In the genomic region with DNA sequence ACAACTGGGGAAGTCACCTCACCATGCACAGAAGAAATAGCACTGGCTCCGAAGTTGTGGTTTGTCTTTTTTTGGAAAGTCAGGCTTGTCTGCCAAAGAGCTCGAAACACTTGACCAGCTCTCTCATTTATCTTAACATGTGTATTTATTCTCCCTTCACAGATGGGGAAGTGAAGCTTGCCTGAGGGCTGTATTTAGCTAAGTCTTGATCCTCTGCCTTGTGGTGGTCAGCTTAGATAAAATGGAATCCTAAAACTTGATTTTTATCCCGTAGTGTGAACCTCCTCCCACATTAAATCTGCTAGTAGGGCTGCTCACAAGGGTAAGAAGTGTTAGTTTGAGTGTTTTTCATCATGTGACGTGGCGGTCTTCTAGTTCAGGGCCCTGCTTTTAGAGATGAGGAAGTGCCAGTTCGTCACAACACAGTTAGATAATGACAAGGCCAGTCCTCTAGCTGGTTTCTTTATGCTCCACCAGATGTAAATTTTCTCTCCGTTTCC, we compare ENCODE assay signal across 8 cellular contexts. TPM values are rescaled to one million over a fixed set of nuclear protein-coding genes. Genes with fewer than 3 reads are reported as not detected.
DNase-seq lines count a peak whose midpoint lies in the region; ATAC-seq and TF ChIP-seq lines count a peak whose summit lies in the region.

No MANE protein-coding gene starts in this region.

- DNase-seq in WTC11 (ENCODE audit: low spot score) (no peak), midbrain (lab: John Stamatoyannopoulos, UW) (peak; percentile 64), prostate gland (ENCODE audit: low spot score) (no peak), NCI-H1436 (lab: John Stamatoyannopoulos, UW) (no peak), DMS114 treated with DMSO at 0.1 percent for 48 hours (lab: John Stamatoyannopoulos, UW; ENCODE audit: unreplicated experiment) (no peak)
- no peak for DNase-seq in activated CD8-positive, alpha-beta T cell treated with anti-CD3 and anti-CD28 coated beads, Interleukin-2, amount 10 ng/mL, durations not matched to agents 7 days and 5 days

- H3K27ac ChIP-seq in prostate gland: peak overlapping the region in 1 of 2 donors; percentile 1

- no peak overlapping the region for H3K4me3 Mint-ChIP-seq in WTC11
- no peak overlapping the region for H3K4me3 Mint-ChIP-seq in activated CD8-positive, alpha-beta T cell treated with anti-CD3 and anti-CD28 coated beads, Interleukin-2, amount 10 ng/mL, durations not matched to agents 7 days and 5 days

- peaks cover 35% of the 10 kb centered on the region for H3K4me1 Mint-ChIP-seq in WTC11
- peaks cover 7% of the 10 kb centered on the region for H3K4me1 Mint-ChIP-seq in activated CD8-positive, alpha-beta T cell treated with anti-CD3 and anti-CD28 coated beads, Interleukin-2, amount 10 ng/mL, durations not matched to agents 7 days and 5 days (ENCODE audit: low read depth)

- intact Hi-C loops in prostate gland (cut with DNase I): no loop called here

- no peak overlapping the region for H3K4me3 ChIP-seq in prostate gland

- ATAC-seq in GM19025 (IDR thresholded peaks at IDR 0.05; ENCODE audit: low read depth, unreplicated experiment): peak; percentile 68
- peak; percentile 57 for ATAC-seq in HG03095 (IDR thresholded peaks at IDR 0.05; ENCODE audit: unreplicated experiment)
- ATAC-seq in WTC11: no peak
- no peak for ATAC-seq in activated CD8-positive, alpha-beta T cell treated with anti-CD3 and anti-CD28 coated beads, Interleukin-2, amount 10 ng/mL, durations not matched to agents 7 days and 5 days

- no peaks in the 10 kb centered on the region for H3K27me3 Mint-ChIP-seq in WTC11 (ENCODE audit: low read depth)
- H3K27me3 Mint-ChIP-seq in activated CD8-positive, alpha-beta T cell treated with anti-CD3 and anti-CD28 coated beads, Interleukin-2, amount 10 ng/mL, durations not matched to agents 7 days and 5 days (ENCODE audit: low read depth): no peaks in the 10 kb centered on the region

- peak overlapping the region; percentile 14; the same call in 1 of the 2 replicates for H3K27ac Mint-ChIP-seq in WTC11
- H3K27ac Mint-ChIP-seq in activated CD8-positive, alpha-beta T cell treated with anti-CD3 and anti-CD28 coated beads, Interleukin-2, amount 10 ng/mL, durations not matched to agents 7 days and 5 days: no peak overlapping the region

- H3K27me3 ChIP-seq in prostate gland (replicated peaks; ENCODE audit: insufficient read depth): no peaks in the 10 kb centered on the region

- no peaks in the 10 kb centered on the region for H3K4me1 ChIP-seq in prostate gland (replicated peaks)

- no peaks in the 10 kb centered on the region for H3K9me3 ChIP-seq in prostate gland

- TF ChIP-seq POLR2A in prostate gland (IDR thresholded peaks at IDR 0.05): no peak

- 44% methylated on average over 7 of the region's 7 CpGs for WGBS in prostate gland

- CTCF ChIA-PET in WTC11 (lab: Charles Lee): interaction anchor here (1.1 to 5.7 kb wide), 2 partner anchors 12 to 14 kb away, joined by 3 to 32 read pairs; no protein-coding TSS in a partner anchor
- CTCF ChIA-PET in activated CD8-positive, alpha-beta T cell treated with anti-CD3 and anti-CD28 coated beads, Interleukin-2, amount 10 ng/mL, durations not matched to agents 7 days and 5 days (lab: Charles Lee): interaction anchor here (0.6 to 1.4 kb wide), 8 partner anchors 20 to 247 kb away, joined by 3 to 4 read pairs (median 3); no protein-coding TSS in a partner anchor

- POLR2A ChIA-PET in WTC11 (lab: Charles Lee): no interaction called here
- POLR2A ChIA-PET in activated CD8-positive, alpha-beta T cell treated with anti-CD3 and anti-CD28 coated beads, Interleukin-2, amount 10 ng/mL, durations not matched to agents 7 days and 5 days (lab: Charles Lee): interaction anchor here (0.7 kb wide), 1 partner anchor 178 kb away, joined by 3 read pairs; no protein-coding TSS in a partner anchor

- TF ChIP-seq CTCF in WTC11 (IDR thresholded peaks at IDR 0.05): no peak
- TF ChIP-seq CTCF in prostate gland (IDR thresholded peaks at IDR 0.05): no peak

- H3K36me3 Mint-ChIP-seq in WTC11: no peaks in the 10 kb centered on the region; the same call in 1 of the 2 replicates
- no peaks in the 10 kb centered on the region for H3K36me3 Mint-ChIP-seq in activated CD8-positive, alpha-beta T cell treated with anti-CD3 and anti-CD28 coated beads, Interleukin-2, amount 10 ng/mL, durations not matched to agents 7 days and 5 days (ENCODE audit: low read depth)

- no peaks in the 10 kb centered on the region for H3K9me3 Mint-ChIP-seq in WTC11
- no peaks in the 10 kb centered on the region for H3K9me3 Mint-ChIP-seq in activated CD8-positive, alpha-beta T cell treated with anti-CD3 and anti-CD28 coated beads, Interleukin-2, amount 10 ng/mL, durations not matched to agents 7 days and 5 days (ENCODE audit: insufficient read depth)

- no peaks in the 10 kb centered on the region for H3K36me3 ChIP-seq in prostate gland

TF ChIP-seq in WTC11, 78 proteins besides CTCF, POLR2A, EP300 and RAD21 (continues in another document):
- TF ChIP-seq TCF7 (CRISPR knock-in tag; IDR thresholded peaks at IDR 0.05; ENCODE audit: low read depth): no peak
- TF ChIP-seq, protein P1, sequence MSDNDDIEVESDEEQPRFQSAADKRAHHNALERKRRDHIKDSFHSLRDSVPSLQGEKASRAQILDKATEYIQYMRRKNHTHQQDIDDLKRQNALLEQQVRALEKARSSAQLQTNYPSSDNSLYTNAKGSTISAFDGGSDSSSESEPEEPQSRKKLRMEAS (CRISPR knock-in tag; IDR thresholded peaks at IDR 0.05): no peak
- no peak for TF ChIP-seq E2F4 (CRISPR knock-in tag; IDR thresholded peaks at IDR 0.05; ENCODE audit: borderline replicate concordance, low read depth)
- TF ChIP-seq, protein P2, sequence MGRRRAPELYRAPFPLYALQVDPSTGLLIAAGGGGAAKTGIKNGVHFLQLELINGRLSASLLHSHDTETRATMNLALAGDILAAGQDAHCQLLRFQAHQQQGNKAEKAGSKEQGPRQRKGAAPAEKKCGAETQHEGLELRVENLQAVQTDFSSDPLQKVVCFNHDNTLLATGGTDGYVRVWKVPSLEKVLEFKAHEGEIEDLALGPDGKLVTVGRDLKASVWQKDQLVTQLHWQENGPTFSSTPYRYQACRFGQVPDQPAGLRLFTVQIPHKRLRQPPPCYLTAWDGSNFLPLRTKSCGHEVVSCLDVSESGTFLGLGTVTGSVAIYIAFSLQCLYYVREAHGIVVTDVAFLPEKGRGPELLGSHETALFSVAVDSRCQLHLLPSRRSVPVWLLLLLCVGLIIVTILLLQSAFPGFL (CRISPR knock-in tag; IDR thresholded peaks at IDR 0.05; ENCODE audit: borderline replicate concordance): no peak
- TF ChIP-seq CDX4 (CRISPR knock-in tag; IDR thresholded peaks at IDR 0.05; ENCODE audit: borderline replicate concordance): no peak

RNA-seq across cellular contexts. Expression of gene ATP6V1E2, which starts 26.7 kb away (rescaled TPM):
- total RNA-seq in WTC11 (2021) (9.3 to 10.9 TPM (median 10.8 TPM) in 3 replicates), prostate gland (10 to 100 TPM; 16.5 to 23.5 TPM)
- total RNA-seq in activated CD8-positive, alpha-beta T cell treated with anti-CD3 and anti-CD28 coated beads, Interleukin-2, amount 10 ng/mL, durations not matched to agents 7 days and 5 days: 1 to 10 TPM; 4.8 to 6.3 TPM

RNA-seq across cellular contexts. Expression of gene RHOQ, which starts 26.8 kb away (rescaled TPM):
- total RNA-seq in WTC11 (2021): 57.8 to 61.3 TPM (median 60.1 TPM) in 3 replicates
- total RNA-seq in prostate gland: 10 to 100 TPM; 46.4 to 47.3 TPM
- total RNA-seq in activated CD8-positive, alpha-beta T cell treated with anti-CD3 and anti-CD28 coated beads, Interleukin-2, amount 10 ng/mL, durations not matched to agents 7 days and 5 days: 10 to 100 TPM; 12.5 to 13.4 TPM

RNA-seq across cellular contexts. Expression of gene PIGF, which starts 47.7 kb away (rescaled TPM):
- total RNA-seq in WTC11 (2021) (30.3 to 39.1 TPM (median 33.8 TPM) in 3 replicates), prostate gland (10 to 100 TPM; 21.9 to 26.6 TPM)
- total RNA-seq in activated CD8-positive, alpha-beta T cell treated with anti-CD3 and anti-CD28 coated beads, Interleukin-2, amount 10 ng/mL, durations not matched to agents 7 days and 5 days: 10 to 100 TPM; 20.4 to 22.1 TPM

RNA-seq across cellular contexts. Expression of gene CRIPT, which starts 47.9 kb away (rescaled TPM):
- total RNA-seq in WTC11 (2021) (10.8 to 13.6 TPM (median 13.2 TPM) in 3 replicates), prostate gland (10 to 100 TPM; 16.9 to 18.6 TPM)
- total RNA-seq in activated CD8-positive, alpha-beta T cell treated with anti-CD3 and anti-CD28 coated beads, Interleukin-2, amount 10 ng/mL, durations not matched to agents 7 days and 5 days: 1 to 10 TPM; 8.1 to 8.8 TPM

Comparison
In these comparisons a context has a peak if more than half of its experiments do, and no peak if none do; other contexts are left out.
1. ATAC-seq: peak in GM19025 (single experiment) and HG03095 (single experiment); none in WTC11 (single experiment) and activated CD8-positive, alpha-beta T cell treated with anti-CD3 and anti-CD28 coated beads, Interleukin-2, amount 10 ng/mL, durations not matched to agents 7 days and 5 days (single experiment).